In genomic region chr1:199932462-199932861, GRCh38 we compare ENCODE assay signal across 13 cellular contexts.
DNase-seq lines count a peak whose midpoint lies in the region; ATAC-seq, FAIRE-seq and TF ChIP-seq lines count a peak whose summit lies in the region.
"Had no signal": no experiment of that assay in that cellular context is flagged by ENCODE, and none has a peak within 500 bp of the region (broad histone marks: within the 10 kb centered on the region; RNA-seq: fewer than 3 reads in every experiment).

No MANE protein-coding gene starts in this region.

- no peaks in the 10 kb centered on the region for H3K27me3 ChIP-seq in DND-41 (ENCODE audit: insufficient read depth, low read length, poor library complexity)
- no peaks in the 10 kb centered on the region for H3K27me3 ChIP-seq in A673 (replicated peaks; ENCODE audit: insufficient read depth, low read depth, low read length, poor library complexity)
- H3K27me3 ChIP-seq: right atrium auricular region, suprapubic skin had no signal

- TF ChIP-seq POLR2A in GM18505 (IDR thresholded peaks at IDR 0.05; ENCODE audit: borderline replicate concordance, extremely low read depth, insufficient read depth, insufficient read length) = no peak

- H3K9me3 Mint-ChIP-seq in T-cell (no peaks in the 10 kb centered on the region), memory B cell (no peaks in the 10 kb centered on the region)
- H3K9me3 Mint-ChIP-seq in activated CD8-positive, alpha-beta memory T cell treated with anti-CD3 and anti-CD28 coated beads, Interleukin-2, amount 10 ng/mL, durations not matched to agents 7 days and 5 days (ENCODE audit: low read depth) = no peaks in the 10 kb centered on the region

- ATAC-seq in DND-41 (ENCODE audit: insufficient read depth, low read depth) = 0 out of 3 replicates have a peak, but pooled peaks have one; percentile 9
- ATAC-seq in T-cell (replicated peaks in 1 of 4) = no peak
- peak; percentile 17 for ATAC-seq in memory B cell (ENCODE audit: low read depth)
- no peak for ATAC-seq in activated CD8-positive, alpha-beta memory T cell treated with anti-CD3 and anti-CD28 coated beads, Interleukin-2, amount 10 ng/mL, durations not matched to agents 7 days and 5 days
- ATAC-seq in GM18505 (IDR thresholded peaks at IDR 0.05; ENCODE audit: unreplicated experiment) = no peak

- POLR2A ChIA-PET in T-cell (lab: Charles Lee) (no interaction called here), A673 (lab: Charles Lee; ENCODE audit: low non-redundant PET) (no interaction called here)

- no peaks in the 10 kb centered on the region for H4K20me1 ChIP-seq in DND-41 (ENCODE audit: insufficient read depth, low read length)

- peak overlapping the region; percentile 72 to 78 (median 76) for H3K4me3 Mint-ChIP-seq in T-cell
- H3K4me3 Mint-ChIP-seq in memory B cell = peak overlapping the region; percentile 75
- H3K4me3 Mint-ChIP-seq in activated CD8-positive, alpha-beta memory T cell treated with anti-CD3 and anti-CD28 coated beads, Interleukin-2, amount 10 ng/mL, durations not matched to agents 7 days and 5 days = no peak overlapping the region

- H3K4me2 ChIP-seq in DND-41 (ENCODE audit: insufficient read depth, low read length) = peak overlapping the region; percentile 50; the same call in 1 of the 2 replicates

- no peaks in the 10 kb centered on the region for H3K79me2 ChIP-seq in DND-41 (ENCODE audit: insufficient read depth, low read length)

- TF ChIP-seq CTCF in AG10803 (conservative IDR thresholded peaks at IDR 0.05; ENCODE audit: low read length) (no peak), DND-41 (IDR thresholded peaks at IDR 0.05; ENCODE audit: borderline replicate concordance, extremely low read depth, low read length, poor library complexity, severe bottlenecking) (no peak), A673 (conservative IDR thresholded peaks at IDR 0.05; ENCODE audit: low read depth, low read length) (no peak), D721Med (IDR thresholded peaks at IDR 0.05; ENCODE audit: insufficient read depth, missing control alignments) (no peak)

- peaks cover 12 to 13% of the 10 kb centered on the region in 2 donors for H3K27me3 Mint-ChIP-seq in T-cell
- peaks cover 11% of the 10 kb centered on the region for H3K27me3 Mint-ChIP-seq in memory B cell
- peaks cover 43% of the 10 kb centered on the region for H3K27me3 Mint-ChIP-seq in activated CD8-positive, alpha-beta memory T cell treated with anti-CD3 and anti-CD28 coated beads, Interleukin-2, amount 10 ng/mL, durations not matched to agents 7 days and 5 days

- H3K9ac ChIP-seq in DND-41 (ENCODE audit: low read depth, low read length) = no peak overlapping the region

- H3K9me3 ChIP-seq in DND-41 (ENCODE audit: insufficient read depth, low read length, severe bottlenecking) = no peaks in the 10 kb centered on the region
- H3K9me3 ChIP-seq in A673 (ENCODE audit: low read depth, low read length, poor library complexity, severe bottlenecking) = no peaks in the 10 kb centered on the region
- H3K9me3 ChIP-seq: right atrium auricular region, suprapubic skin had no signal

- H3K36me3 Mint-ChIP-seq in T-cell (no peaks in the 10 kb centered on the region), memory B cell (no peaks in the 10 kb centered on the region)
- no peaks in the 10 kb centered on the region for H3K36me3 Mint-ChIP-seq in activated CD8-positive, alpha-beta memory T cell treated with anti-CD3 and anti-CD28 coated beads, Interleukin-2, amount 10 ng/mL, durations not matched to agents 7 days and 5 days

- H3K4me1 ChIP-seq in DND-41 (ENCODE audit: insufficient read depth, low read length) (peaks cover 8% of the 10 kb centered on the region), A673 (ENCODE audit: insufficient read depth, low read length, poor library complexity, severe bottlenecking) (no peaks in the 10 kb centered on the region)
- H3K4me1 ChIP-seq: right atrium auricular region, suprapubic skin had no signal

- peak overlapping the region; percentile 36 for H3K4me3 ChIP-seq in AG10803 (ENCODE audit: low read length)
- H3K4me3 ChIP-seq in DND-41 (ENCODE audit: low read depth in 1 of 2, low read length in 2 of 2) = no peak overlapping the region
- no peak overlapping the region for H3K4me3 ChIP-seq in A673 (ENCODE audit: low read depth, low read length, poor library complexity, severe bottlenecking)
- H3K4me3 ChIP-seq: right atrium auricular region, suprapubic skin had no signal

- H3K27ac ChIP-seq in DND-41 (ENCODE audit: low read length) (no peak overlapping the region), A673 (ENCODE audit: low read depth, low read length, poor library complexity, severe bottlenecking) (no peak overlapping the region)
- H3K27ac ChIP-seq: right atrium auricular region, suprapubic skin, WERI-Rb-1 had no signal

- peaks cover 9 to 11% (median 9%) of the 10 kb centered on the region in 3 donors for H3K4me1 Mint-ChIP-seq in T-cell
- H3K4me1 Mint-ChIP-seq in memory B cell = peaks cover 8% of the 10 kb centered on the region
- peaks cover 6% of the 10 kb centered on the region for H3K4me1 Mint-ChIP-seq in activated CD8-positive, alpha-beta memory T cell treated with anti-CD3 and anti-CD28 coated beads, Interleukin-2, amount 10 ng/mL, durations not matched to agents 7 days and 5 days

- FAIRE-seq in D721Med (lab: Jason Lieb, UNC) = no peak
- FAIRE-seq: GM18507 had no signal

- no TSS peak for BruUV-seq in A673 (replicated peaks; lab: Mats Ljungman, UMichigan)

- no peak for DNase-seq in AG10803 (ENCODE audit: low read depth)
- DNase-seq in DND-41 = no peak
- DNase-seq in T-cell = no peak
- DNase-seq in memory B cell (ENCODE audit: low spot score in 2 of 2) = no peak
- no peak for DNase-seq in A673 (ENCODE audit: low spot score)
- no peak for DNase-seq in D721Med (ENCODE audit: insufficient read length, low spot score)
- no peak for DNase-seq in activated CD8-positive, alpha-beta memory T cell treated with anti-CD3 and anti-CD28 coated beads, Interleukin-2, amount 10 ng/mL, durations not matched to agents 7 days and 5 days
- DNase-seq: mammary epithelial cell, WERI-Rb-1 had no signal

- peak overlapping the region in 1 of 2 donors; percentile 81 for H3K27ac Mint-ChIP-seq in T-cell
- H3K27ac Mint-ChIP-seq in memory B cell = peak overlapping the region; percentile 24
- no peak overlapping the region for H3K27ac Mint-ChIP-seq in activated CD8-positive, alpha-beta memory T cell treated with anti-CD3 and anti-CD28 coated beads, Interleukin-2, amount 10 ng/mL, durations not matched to agents 7 days and 5 days

- H3K36me3 ChIP-seq in DND-41 (ENCODE audit: insufficient read depth, low read length) (no peaks in the 10 kb centered on the region), A673 (ENCODE audit: insufficient read depth, low read length, poor library complexity, severe bottlenecking) (no peaks in the 10 kb centered on the region)
- H3K36me3 ChIP-seq: right atrium auricular region, suprapubic skin, WERI-Rb-1 had no signal

- CTCF ChIA-PET in T-cell (lab: Charles Lee) (interaction anchor here in 1 of 2 donors (0.6 kb wide), 1 partner anchor 1039 kb away, joined by 3 read pairs; no protein-coding TSS in a partner anchor), A673 (lab: Charles Lee) (no interaction called here)
- CTCF ChIA-PET in activated CD8-positive, alpha-beta memory T cell treated with anti-CD3 and anti-CD28 coated beads, Interleukin-2, amount 10 ng/mL, durations not matched to agents 7 days and 5 days (lab: Charles Lee) = no interaction called here

- intact Hi-C loops in A673 (cut with micrococcal nuclease; ENCODE audit: unreplicated experiment) = no loop called here

- H2AFZ ChIP-seq in DND-41 (ENCODE audit: low read depth, low read length) = peak overlapping the region; percentile 21; the same call in 1 of the 2 replicates

Comparison
In these comparisons a context has a peak if more than half of its experiments do, and no peak if none do; other contexts are left out.
1. ATAC-seq: peak in DND-41 (single experiment) and memory B cell (single experiment); none in T-cell (0 of 4), activated CD8-positive, alpha-beta memory T cell treated with anti-CD3 and anti-CD28 coated beads, Interleukin-2, amount 10 ng/mL, durations not matched to agents 7 days and 5 days (single experiment) and GM18505 (single experiment).